ENCODE assay signal across 9 cellular contexts in the genomic region with DNA sequence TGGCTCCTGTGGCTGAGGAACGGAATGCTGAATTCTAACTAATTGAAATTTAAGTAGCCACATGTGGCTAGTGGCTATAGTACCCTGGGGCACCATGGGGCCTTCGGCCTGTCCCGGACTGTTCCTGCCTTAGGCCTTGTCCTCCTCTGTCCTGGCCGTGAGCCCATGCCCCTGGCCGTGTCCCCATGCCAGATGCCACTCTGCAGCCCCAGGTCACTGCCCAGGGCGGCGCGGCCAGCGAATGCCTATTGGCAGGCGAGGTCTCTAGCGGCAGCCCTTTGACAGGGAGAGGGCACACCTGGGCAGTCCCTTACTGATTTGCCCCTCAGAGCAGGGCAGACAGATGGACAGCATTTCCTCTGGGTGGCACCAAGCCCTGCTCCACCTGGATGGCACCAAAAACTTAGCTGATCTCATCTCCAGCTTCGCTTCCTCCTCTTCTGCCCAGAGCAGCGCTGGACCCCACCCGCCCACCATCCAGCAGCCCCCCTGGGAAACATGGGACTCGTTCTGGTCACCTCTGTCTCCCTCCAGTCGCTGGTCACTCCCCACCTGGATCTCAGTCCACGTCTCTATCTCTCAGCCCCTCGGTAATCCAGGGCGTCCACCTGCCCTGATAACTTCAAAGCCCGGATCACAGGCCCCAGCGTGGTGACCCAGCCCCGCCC. TPM values are rescaled to one million over a fixed set of nuclear protein-coding genes. Genes with fewer than 3 reads are reported as not detected.
DNase-seq lines count a peak whose midpoint lies in the region; ATAC-seq, FAIRE-seq and TF ChIP-seq lines count a peak whose summit lies in the region.
"Had no signal": no experiment of that assay in that cellular context is flagged by ENCODE, and none has a peak within 500 bp of the region (broad histone marks: within the 10 kb centered on the region; RNA-seq: fewer than 3 reads in every experiment).

No MANE protein-coding gene starts in this region.

- no peaks in the 10 kb centered on the region for H3K9me3 Mint-ChIP-seq in activated naive CD4-positive, alpha-beta T cell treated with anti-CD3 and anti-CD28 coated beads for 36 hours
- no peaks in the 10 kb centered on the region for H3K9me3 Mint-ChIP-seq in activated T-cell treated with anti-CD3 and anti-CD28 coated beads, Interleukin-2, amount 50 U/mL, for 72 hours

- H3K79me2 ChIP-seq in HepG2 (ENCODE audit: insufficient read depth, low read length), result peaks cover 33% of the 10 kb centered on the region

- WGBS in HepG2 (ENCODE audit: low lambda C conversion rate), result 54% methylated on average over 22 of the region's 22 CpGs
- WGBS in tibial nerve, 2 donors, result 65 to 72% methylated on average over 18 to 22 of the region's 22 CpGs
- WGBS in body of pancreas, 2 donors, result 64 to 73% methylated on average over 12 to 22 of the region's 22 CpGs

- peak overlapping the region; percentile 87 for H3K4me3 Mint-ChIP-seq in activated naive CD4-positive, alpha-beta T cell treated with anti-CD3 and anti-CD28 coated beads for 36 hours
- peak overlapping the region; percentile 80 to 92 for H3K4me3 Mint-ChIP-seq in activated T-cell treated with anti-CD3 and anti-CD28 coated beads, Interleukin-2, amount 50 U/mL, for 72 hours

- 0 out of 4 replicates have a peak, but pooled peaks of 1 of the 2 experiments have one; percentile 77 for TF ChIP-seq EP300 in HepG2 (IDR thresholded peaks at IDR 0.05; ENCODE audit: low read depth in 2 of 2, low read length in 2 of 2)
- no peak for TF ChIP-seq EP300 in HepG2 (CRISPR knock-in tag; IDR thresholded peaks at IDR 0.05; ENCODE audit: borderline replicate concordance)
- TF ChIP-seq EP300 in tibial nerve (IDR thresholded peaks at IDR 0.05), result no peak

- H3K27me3 ChIP-seq in HepG2 (ENCODE audit: control insufficient read depth in 1 of 2, insufficient read depth in 2 of 2, low read length in 2 of 2) (no peaks in the 10 kb centered on the region; a peak in 1 of 5 replicates), tibial nerve (no peaks in the 10 kb centered on the region), body of pancreas (no peaks in the 10 kb centered on the region)

- no peaks in the 10 kb centered on the region for H3K27me3 Mint-ChIP-seq in activated naive CD4-positive, alpha-beta T cell treated with anti-CD3 and anti-CD28 coated beads for 36 hours (ENCODE audit: low read depth)
- H3K27me3 Mint-ChIP-seq in activated T-cell treated with anti-CD3 and anti-CD28 coated beads, Interleukin-2, amount 50 U/mL, for 72 hours (ENCODE audit: low read depth), result no peaks in the 10 kb centered on the region

- no peak for TF ChIP-seq CTCF in HepG2 (CRISPR knock-in tag; IDR thresholded peaks at IDR 0.05)
- TF ChIP-seq CTCF in tibial nerve (IDR thresholded peaks at IDR 0.05), result no peak
- no peak for TF ChIP-seq CTCF in body of pancreas (IDR thresholded peaks at IDR 0.05)

- peak overlapping the region; percentile 68 for H3K27ac ChIP-seq in HepG2 (ENCODE audit: extremely low read length, insufficient read depth, low read length)
- H3K27ac ChIP-seq in tibial nerve, result peak overlapping the region in 3 of 4 donors; percentile 61 to 76 (median 66)
- H3K27ac ChIP-seq in body of pancreas, result no peak overlapping the region

- H4K20me1 ChIP-seq in HepG2 (ENCODE audit: insufficient read depth, low read length), result peaks cover 16% of the 10 kb centered on the region; the same call in 1 of the 2 replicates

- H2AFZ ChIP-seq in HepG2 (ENCODE audit: low read length), result peak overlapping the region; percentile 6

- H3K36me3 ChIP-seq in HepG2 (replicated peaks in 1 of 2; ENCODE audit: control insufficient read depth in 1 of 2, insufficient read depth in 2 of 2, low read length in 2 of 2) (peaks cover 0 to 5% of the 10 kb centered on the region in 2 experiments; a peak in 2 of 5 replicates), tibial nerve (no peaks in the 10 kb centered on the region), body of pancreas (replicated peaks in 1 of 2; ENCODE audit: insufficient read depth in 1 of 2, low read depth in 2 of 2) (no peaks in the 10 kb centered on the region)

- no peak for TF ChIP-seq RAD21 in HepG2 (CRISPR knock-in tag; IDR thresholded peaks at IDR 0.05)

- intact Hi-C loops in activated naive CD4-positive, alpha-beta T cell treated with anti-CD3 and anti-CD28 coated beads for 36 hours (cut with micrococcal nuclease), result loop anchor here (1.0 to 10.0 kb wide), 5 partner anchors 49 to 502 kb away; partner anchors contain the start of genes HJURP and USP40
- intact Hi-C loops in HepG2 (cut with micrococcal nuclease; ENCODE audit: unreplicated experiment) (loop anchor here (10.0 kb wide), 2 partner anchors 92 to 98 kb away; partner anchors contain the start of gene ATG16L1), body of pancreas (cut with DNase I) (no loop called here)

- H3K4me3 ChIP-seq in HepG2 (replicated peaks in 1 of 3; ENCODE audit: insufficient read depth in 1 of 3, low read depth in 2 of 3, low read length in 3 of 3), result peak overlapping the region; percentile 76 to 93 (median 81)
- peak overlapping the region in 2 of 4 donors; percentile 46 to 72 for H3K4me3 ChIP-seq in tibial nerve
- no peak overlapping the region for H3K4me3 ChIP-seq in body of pancreas

- BruUV-seq in HepG2 (replicated peaks; lab: Mats Ljungman, UMichigan), result no TSS peak

- CTCF ChIA-PET in activated naive CD4-positive, alpha-beta T cell treated with anti-CD3 and anti-CD28 coated beads for 36 hours (lab: Charles Lee), result interaction anchor here (0.6 to 2.2 kb wide), 7 partner anchors 10 to 451 kb away, joined by 3 to 7 read pairs (median 4); no protein-coding TSS in a partner anchor
- CTCF ChIA-PET in HepG2 (lab: Yijun Ruan, JAX; ENCODE audit: low intra/inter-chr PET ratio, low total read pairs), result interaction anchor here (1.5 kb wide), 1 partner anchor 90 kb away, joined by 7 read pairs; no protein-coding TSS in a partner anchor

- DNase-seq in activated naive CD4-positive, alpha-beta T cell treated with anti-CD3 and anti-CD28 coated beads for 36 hours, result no peak
- no peak for DNase-seq in activated naive CD4-positive, alpha-beta T cell treated with anti-CD3 and anti-CD28 coated beads, Interleukin-2, amount 50 U/mL, for 16 hours
- DNase-seq in activated T-cell treated with anti-CD3 and anti-CD28 coated beads, Interleukin-2, amount 50 U/mL, for 72 hours, result no peak
- DNase-seq in HepG2 (ENCODE audit: low spot score), result no peak
- DNase-seq in tibial nerve (ENCODE audit: low spot score in 2 of 2), result no peak
- DNase-seq in SW 1271 (lab: John Stamatoyannopoulos, UW), result no peak
- no peak for DNase-seq in epidermal melanocyte (ENCODE audit: insufficient read length, low spot score)
- DNase-seq in body of pancreas, result no peak

- H3K4me1 ChIP-seq in HepG2 (ENCODE audit: insufficient read depth, low read length), result peaks cover 76% of the 10 kb centered on the region
- H3K4me1 ChIP-seq in tibial nerve, result peaks cover 0 to 60% (median 34%) of the 10 kb centered on the region in 4 donors
- peaks cover 23% of the 10 kb centered on the region for H3K4me1 ChIP-seq in body of pancreas

- H3K36me3 Mint-ChIP-seq in activated naive CD4-positive, alpha-beta T cell treated with anti-CD3 and anti-CD28 coated beads for 36 hours (ENCODE audit: low read depth), result peaks cover 12% of the 10 kb centered on the region
- peaks cover 3 to 4% of the 10 kb centered on the region in 2 donors for H3K36me3 Mint-ChIP-seq in activated T-cell treated with anti-CD3 and anti-CD28 coated beads, Interleukin-2, amount 50 U/mL, for 72 hours (ENCODE audit: insufficient read depth in 2 of 2)

- POLR2A ChIA-PET in HepG2 (lab: Yijun Ruan, JAX), result interaction anchor here (0.9 to 1.2 kb wide), 3 partner anchors 26 to 102 kb away, joined by 3 to 4 read pairs (median 3); partner anchors contain the start of gene ATG16L1

- no peaks in the 10 kb centered on the region for H3K9me3 ChIP-seq in HepG2 (ENCODE audit: low read length)
- no peaks in the 10 kb centered on the region for H3K9me3 ChIP-seq in tibial nerve
- H3K9me3 ChIP-seq in body of pancreas, result no peaks in the 10 kb centered on the region

- no peak overlapping the region for H3K27ac Mint-ChIP-seq in activated naive CD4-positive, alpha-beta T cell treated with anti-CD3 and anti-CD28 coated beads for 36 hours
- no peak overlapping the region for H3K27ac Mint-ChIP-seq in activated T-cell treated with anti-CD3 and anti-CD28 coated beads, Interleukin-2, amount 50 U/mL, for 72 hours

- no peak for ATAC-seq in activated T-cell treated with anti-CD3 and anti-CD28 coated beads, Interleukin-2, amount 50 U/mL, for 72 hours (replicated peaks in 1 of 2)
- ATAC-seq in HepG2 (peak; percentile 66), body of pancreas (no peak)

- H3K9ac ChIP-seq in HepG2 (ENCODE audit: insufficient read depth, low read depth, low read length), result peak overlapping the region; percentile 63

- H3K4me1 Mint-ChIP-seq in activated naive CD4-positive, alpha-beta T cell treated with anti-CD3 and anti-CD28 coated beads for 36 hours (ENCODE audit: low read depth), result peaks cover 56% of the 10 kb centered on the region
- peaks cover 71% of the 10 kb centered on the region for H3K4me1 Mint-ChIP-seq in activated T-cell treated with anti-CD3 and anti-CD28 coated beads, Interleukin-2, amount 50 U/mL, for 72 hours (ENCODE audit: low read depth)

- TF ChIP-seq POLR2A in HepG2 (IDR thresholded peaks at IDR 0.05; ENCODE audit: insufficient read depth in 1 of 2, low read depth in 2 of 2, low read length in 2 of 2) (no peak), tibial nerve (IDR thresholded peaks at IDR 0.05) (no peak), body of pancreas (IDR thresholded peaks at IDR 0.05) (no peak)

- H3K4me2 ChIP-seq in HepG2 (ENCODE audit: low read depth, low read length), result peak overlapping the region; percentile 90

- in situ Hi-C loops in HepG2 (cut with HindIII; ENCODE audit: extremely low pct_ligation_motif_present, low pct_unique_long_range_greater_than_20kb), result no loop called here

- FAIRE-seq in HepG2 (lab: Jason Lieb, UNC), result no peak

RNA-seq across cellular contexts. Expression of gene DGKD, which starts 1.1 kb away (rescaled TPM):
- total RNA-seq in activated naive CD4-positive, alpha-beta T cell treated with anti-CD3 and anti-CD28 coated beads for 36 hours, result 10 to 100 TPM; 68.9 to 72.3 TPM
- total RNA-seq in activated T-cell treated with anti-CD3 and anti-CD28 coated beads, Interleukin-2, amount 50 U/mL, for 72 hours, result 10 to 100 TPM; 78.0 to 94.4 TPM
- total RNA-seq in HepG2 (2016; rRNA removed; fragmentation: Illumina TruSeq; extraction: Trizol), result 20.6 and 24.5 TPM in 2 replicates
- total RNA-seq in HepG2 (2016; cell fraction: cytosol; rRNA removed; fragmentation: Illumina TruSeq; extraction: Trizol; ENCODE audit: low read depth), result 14.8 and 17.4 TPM in 2 replicates
- 16.3 and 24.8 TPM in 2 replicates for total RNA-seq in HepG2 (2016; cell fraction: insoluble cytoplasmic fraction; rRNA removed; fragmentation: Illumina TruSeq; extraction: Trizol)
- 17.6 and 18.2 TPM in 2 replicates for total RNA-seq in HepG2 (2016; cell fraction: membrane; rRNA removed; fragmentation: Illumina TruSeq; extraction: Trizol)
- total RNA-seq in HepG2 (2016; cell fraction: nucleus; rRNA removed; fragmentation: Illumina TruSeq; extraction: Trizol), result 42.7 and 44.6 TPM in 2 replicates
- polyA plus RNA-seq in HepG2 (2011; rRNA removed), result 33.2 and 40.3 TPM in 2 replicates
- 13.1 and 13.6 TPM in 2 replicates for polyA plus RNA-seq in HepG2 (2011; cell fraction: cytosol; rRNA removed)
- 303 and 327 TPM in 2 replicates for polyA plus RNA-seq in HepG2 (2011; cell fraction: nucleus; rRNA removed)
- polyA plus RNA-seq in HepG2 (2012), result 46.9 and 49.5 TPM in 2 replicates
- 5.9 and 7.2 TPM in 2 replicates for polyA plus RNA-seq in HepG2 (2016; cell fraction: cytosol; fragmentation: Illumina TruSeq; extraction: Trizol; ENCODE audit: low read depth)
- 8.2 and 10.8 TPM in 2 replicates for polyA plus RNA-seq in HepG2 (2016; cell fraction: insoluble cytoplasmic fraction; fragmentation: Illumina TruSeq; extraction: Trizol; ENCODE audit: low read depth)
- 5.2 and 5.9 TPM in 2 replicates for polyA plus RNA-seq in HepG2 (2016; cell fraction: membrane; fragmentation: Illumina TruSeq; extraction: Trizol; ENCODE audit: low read depth)
- polyA plus RNA-seq in HepG2 (2016; cell fraction: nucleus; fragmentation: Illumina TruSeq; extraction: Trizol; ENCODE audit: insufficient read depth, low read depth), result 119 and 132 TPM in 2 replicates
- polyA minus RNA-seq in HepG2 (2011; rRNA and poly(A)+ RNA removed; ENCODE audit: low replicate concordance), result 44.8 and 91.4 TPM in 2 replicates
- 13.3 and 16.4 TPM in 2 replicates for polyA minus RNA-seq in HepG2 (2011; cell fraction: cytosol; rRNA and poly(A)+ RNA removed)
- polyA minus RNA-seq in HepG2 (2011; cell fraction: nucleus; rRNA and poly(A)+ RNA removed), result 54.7 and 79.4 TPM in 2 replicates
- total RNA-seq in tibial nerve, result 10 to 100 TPM in 1 of 4 donors, 1 to 10 TPM in 3; 6.5 to 11.7 (median 7.4) TPM
- 10 to 100 TPM in 1 of 2 donors, 1 to 10 TPM in 1; 9.1 to 30.3 TPM for total RNA-seq in body of pancreas

RNA-seq across cellular contexts. Expression of gene SAG, which starts 45.6 kb away (rescaled TPM):
- total RNA-seq in activated naive CD4-positive, alpha-beta T cell treated with anti-CD3 and anti-CD28 coated beads for 36 hours, result under 1 TPM in 1 of 2 experiments, not detected in 1; 0.19 TPM
- under 1 TPM; 0.02 TPM for total RNA-seq in activated T-cell treated with anti-CD3 and anti-CD28 coated beads, Interleukin-2, amount 50 U/mL, for 72 hours
- not detected in 2 replicates for total RNA-seq in HepG2 (2016; rRNA removed; fragmentation: Illumina TruSeq; extraction: Trizol)
- not detected in 2 replicates for total RNA-seq in HepG2 (2016; cell fraction: cytosol; rRNA removed; fragmentation: Illumina TruSeq; extraction: Trizol; ENCODE audit: low read depth)
- total RNA-seq in HepG2 (2016; cell fraction: insoluble cytoplasmic fraction; rRNA removed; fragmentation: Illumina TruSeq; extraction: Trizol), result not detected in 2 replicates
- total RNA-seq in HepG2 (2016; cell fraction: membrane; rRNA removed; fragmentation: Illumina TruSeq; extraction: Trizol), result not detected in 2 replicates
- total RNA-seq in HepG2 (2016; cell fraction: nucleus; rRNA removed; fragmentation: Illumina TruSeq; extraction: Trizol), result not detected in 2 replicates
- polyA plus RNA-seq in HepG2 (2011; rRNA removed), result not detected in 2 replicates
- polyA plus RNA-seq in HepG2 (2011; cell fraction: cytosol; rRNA removed), result not detected in 2 replicates
- polyA plus RNA-seq in HepG2 (2011; cell fraction: nucleus; rRNA removed), result 0.31 TPM in 1 of 2 replicates, not detected in the other
- polyA plus RNA-seq in HepG2 (2012), result not detected in 2 replicates
- polyA plus RNA-seq in HepG2 (2016; cell fraction: cytosol; fragmentation: Illumina TruSeq; extraction: Trizol; ENCODE audit: low read depth), result not detected in 2 replicates
- not detected in 2 replicates for polyA plus RNA-seq in HepG2 (2016; cell fraction: insoluble cytoplasmic fraction; fragmentation: Illumina TruSeq; extraction: Trizol; ENCODE audit: low read depth)
- not detected in 2 replicates for polyA plus RNA-seq in HepG2 (2016; cell fraction: membrane; fragmentation: Illumina TruSeq; extraction: Trizol; ENCODE audit: low read depth)
- not detected in 2 replicates for polyA plus RNA-seq in HepG2 (2016; cell fraction: nucleus; fragmentation: Illumina TruSeq; extraction: Trizol; ENCODE audit: insufficient read depth, low read depth)
- not detected in 2 replicates for polyA minus RNA-seq in HepG2 (2011; rRNA and poly(A)+ RNA removed; ENCODE audit: low replicate concordance)
- polyA minus RNA-seq in HepG2 (2011; cell fraction: cytosol; rRNA and poly(A)+ RNA removed), result not detected in 2 replicates
- polyA minus RNA-seq in HepG2 (2011; cell fraction: nucleus; rRNA and poly(A)+ RNA removed), result not detected in 2 replicates
- total RNA-seq in tibial nerve, result not detected
- total RNA-seq in body of pancreas, result not detected
- total RNA-seq: renal cortical epithelial cell had no signal

Comparison
In these comparisons a context has a peak if more than half of its experiments do, and no peak if none do; other contexts are left out.
1. H3K27ac ChIP-seq: peak in HepG2 (single experiment) and tibial nerve (3 of 4); none in body of pancreas (0 of 4).
2. H3K4me3 ChIP-seq: peak in HepG2 (3 of 3); none in body of pancreas (0 of 2).